In the genomic region with DNA sequence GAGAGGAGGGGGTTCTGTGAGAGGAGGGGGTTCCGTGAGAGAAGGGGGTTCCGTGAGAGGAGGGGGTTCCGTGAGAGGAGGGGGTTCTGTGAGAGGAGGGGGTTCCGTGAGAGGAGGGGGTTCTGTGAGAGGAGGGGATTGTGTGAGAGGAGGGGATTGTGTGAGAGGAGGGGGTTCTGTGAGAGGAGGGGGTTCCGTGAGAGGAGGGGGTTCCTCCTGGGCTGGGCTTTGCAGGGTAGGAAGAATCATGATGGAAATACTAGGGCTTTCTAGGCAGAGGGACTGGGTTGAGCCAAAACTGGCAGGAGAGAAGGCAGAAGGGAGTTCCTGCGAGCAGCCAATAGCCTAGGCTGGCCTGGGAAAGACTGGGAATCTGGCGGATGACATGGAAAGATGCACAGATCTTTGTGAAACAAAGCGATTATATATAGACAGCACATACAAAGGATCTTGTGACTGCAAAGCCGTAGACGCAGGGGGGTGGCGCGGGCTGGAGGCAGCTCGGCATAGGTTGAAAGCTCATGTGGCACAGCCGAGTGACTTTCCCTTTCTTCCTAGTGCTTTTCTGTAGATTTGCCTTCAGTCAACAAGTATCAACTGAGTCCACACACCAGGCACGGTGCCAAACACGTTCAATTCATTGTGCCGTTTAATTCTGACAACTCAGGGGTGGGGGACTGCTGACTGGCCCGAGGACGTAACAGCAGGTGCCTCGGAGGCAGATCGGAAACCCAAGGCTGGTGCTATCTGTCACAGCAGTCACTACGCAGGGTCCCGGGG, we compare ENCODE assay signal across 1 cellular context.
TF ChIP-seq lines count a peak whose summit lies in the region.

No MANE protein-coding gene starts in this region.

TF ChIP-seq in HEK293, 187 proteins besides CTCF, POLR2A, EP300 and RAD21 (continued from another document):
- TF ChIP-seq, protein P1, sequence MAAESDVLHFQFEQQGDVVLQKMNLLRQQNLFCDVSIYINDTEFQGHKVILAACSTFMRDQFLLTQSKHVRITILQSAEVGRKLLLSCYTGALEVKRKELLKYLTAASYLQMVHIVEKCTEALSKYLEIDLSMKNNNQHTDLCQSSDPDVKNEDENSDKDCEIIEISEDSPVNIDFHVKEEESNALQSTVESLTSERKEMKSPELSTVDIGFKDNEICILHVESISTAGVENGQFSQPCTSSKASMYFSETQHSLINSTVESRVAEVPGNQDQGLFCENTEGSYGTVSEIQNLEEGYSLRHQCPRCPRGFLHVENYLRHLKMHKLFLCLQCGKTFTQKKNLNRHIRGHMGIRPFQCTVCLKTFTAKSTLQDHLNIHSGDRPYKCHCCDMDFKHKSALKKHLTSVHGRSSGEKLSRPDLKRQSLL (tag by site-specific recombination; IDR thresholded peaks at IDR 0.05): no peak
- TF ChIP-seq ZNF202 (tag by site-specific recombination; IDR thresholded peaks at IDR 0.05; ENCODE audit: borderline replicate concordance): no peak
- no peak for TF ChIP-seq ZFP41 (tag by site-specific recombination; IDR thresholded peaks at IDR 0.05; ENCODE audit: borderline replicate concordance)
- TF ChIP-seq, protein P2, sequence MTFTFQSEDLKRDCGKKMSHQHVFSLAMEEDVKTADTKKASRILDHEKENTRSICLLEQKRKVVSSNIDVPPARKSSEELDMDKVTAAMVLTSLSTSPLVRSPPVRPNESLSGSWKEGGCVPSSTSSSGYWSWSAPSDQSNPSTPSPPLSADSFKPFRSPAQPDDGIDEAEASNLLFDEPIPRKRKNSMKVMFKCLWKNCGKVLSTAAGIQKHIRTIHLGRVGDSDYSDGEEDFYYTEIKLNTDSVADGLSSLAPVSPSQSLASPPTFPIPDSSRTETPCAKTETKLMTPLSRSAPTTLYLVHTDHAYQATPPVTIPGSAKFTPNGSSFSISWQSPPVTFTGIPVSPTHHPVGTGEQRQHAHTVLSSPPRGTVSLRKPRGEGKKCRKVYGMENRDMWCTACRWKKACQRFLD (tag by site-specific recombination; IDR thresholded peaks at IDR 0.05): no peak
- TF ChIP-seq, protein P3, sequence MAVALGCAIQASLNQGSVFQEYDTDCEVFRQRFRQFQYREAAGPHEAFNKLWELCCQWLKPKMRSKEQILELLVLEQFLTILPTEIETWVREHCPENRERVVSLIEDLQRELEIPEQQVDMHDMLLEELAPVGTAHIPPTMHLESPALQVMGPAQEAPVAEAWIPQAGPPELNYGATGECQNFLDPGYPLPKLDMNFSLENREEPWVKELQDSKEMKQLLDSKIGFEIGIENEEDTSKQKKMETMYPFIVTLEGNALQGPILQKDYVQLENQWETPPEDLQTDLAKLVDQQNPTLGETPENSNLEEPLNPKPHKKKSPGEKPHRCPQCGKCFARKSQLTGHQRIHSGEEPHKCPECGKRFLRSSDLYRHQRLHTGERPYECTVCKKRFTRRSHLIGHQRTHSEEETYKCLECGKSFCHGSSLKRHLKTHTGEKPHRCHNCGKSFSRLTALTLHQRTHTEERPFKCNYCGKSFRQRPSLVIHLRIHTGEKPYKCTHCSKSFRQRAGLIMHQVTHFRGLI (tag by site-specific recombination; IDR thresholded peaks at IDR 0.05): no peak
- TF ChIP-seq ZNF211 (tag by site-specific recombination; IDR thresholded peaks at IDR 0.05; ENCODE audit: low read depth): no peak
- no peak for TF ChIP-seq ZNF184 (tag by site-specific recombination; IDR thresholded peaks at IDR 0.05)
- no peak for TF ChIP-seq ZNF624 (tag by site-specific recombination; IDR thresholded peaks at IDR 0.05)
- no peak for TF ChIP-seq ZNF623 (tag by site-specific recombination; IDR thresholded peaks at IDR 0.05)
- TF ChIP-seq ZNF621 (tag by site-specific recombination; IDR thresholded peaks at IDR 0.05): no peak
- TF ChIP-seq ZNF112 (tag by site-specific recombination; IDR thresholded peaks at IDR 0.05): no peak
- TF ChIP-seq ZIC2 (tag by site-specific recombination; IDR thresholded peaks at IDR 0.05): peak; percentile 34
- TF ChIP-seq, protein P4, sequence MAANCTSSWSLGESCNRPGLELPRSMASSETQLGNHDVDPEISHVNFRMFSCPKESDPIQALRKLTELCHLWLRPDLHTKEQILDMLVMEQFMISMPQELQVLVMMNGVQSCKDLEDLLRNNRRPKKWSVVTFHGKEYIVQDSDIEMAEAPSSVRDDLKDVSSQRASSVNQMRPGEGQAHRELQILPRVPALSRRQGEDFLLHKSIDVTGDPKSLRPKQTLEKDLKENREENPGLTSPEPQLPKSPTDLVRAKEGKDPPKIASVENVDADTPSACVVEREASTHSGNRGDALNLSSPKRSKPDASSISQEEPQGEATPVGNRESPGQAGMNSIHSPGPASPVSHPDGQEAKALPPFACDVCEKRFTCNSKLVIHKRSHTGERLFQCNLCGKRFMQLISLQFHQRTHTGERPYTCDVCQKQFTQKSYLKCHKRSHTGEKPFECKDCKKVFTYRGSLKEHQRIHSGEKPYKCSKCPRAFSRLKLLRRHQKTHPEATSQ (tag by site-specific recombination; IDR thresholded peaks at IDR 0.05): no peak
- TF ChIP-seq ZBTB7A (tag by site-specific recombination; IDR thresholded peaks at IDR 0.05; ENCODE audit: low read depth): no peak
- TF ChIP-seq, protein P5, sequence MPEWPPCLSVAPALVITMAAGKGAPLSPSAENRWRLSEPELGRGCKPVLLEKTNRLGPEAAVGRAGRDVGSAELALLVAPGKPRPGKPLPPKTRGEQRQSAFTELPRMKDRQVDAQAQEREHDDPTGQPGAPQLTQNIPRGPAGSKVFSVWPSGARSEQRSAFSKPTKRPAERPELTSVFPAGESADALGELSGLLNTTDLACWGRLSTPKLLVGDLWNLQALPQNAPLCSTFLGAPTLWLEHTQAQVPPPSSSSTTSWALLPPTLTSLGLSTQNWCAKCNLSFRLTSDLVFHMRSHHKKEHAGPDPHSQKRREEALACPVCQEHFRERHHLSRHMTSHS (tag by site-specific recombination; IDR thresholded peaks at IDR 0.05): no peak
- TF ChIP-seq ZSCAN30 (tag by site-specific recombination; IDR thresholded peaks at IDR 0.05): no peak
- TF ChIP-seq, protein P6, sequence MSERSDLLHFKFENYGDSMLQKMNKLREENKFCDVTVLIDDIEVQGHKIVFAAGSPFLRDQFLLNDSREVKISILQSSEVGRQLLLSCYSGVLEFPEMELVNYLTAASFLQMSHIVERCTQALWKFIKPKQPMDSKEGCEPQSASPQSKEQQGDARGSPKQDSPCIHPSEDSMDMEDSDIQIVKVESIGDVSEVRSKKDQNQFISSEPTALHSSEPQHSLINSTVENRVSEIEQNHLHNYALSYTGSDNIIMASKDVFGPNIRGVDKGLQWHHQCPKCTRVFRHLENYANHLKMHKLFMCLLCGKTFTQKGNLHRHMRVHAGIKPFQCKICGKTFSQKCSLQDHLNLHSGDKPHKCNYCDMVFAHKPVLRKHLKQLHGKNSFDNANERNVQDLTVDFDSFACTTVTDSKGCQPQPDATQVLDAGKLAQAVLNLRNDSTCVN (tag by site-specific recombination; optimal IDR thresholded peaks at IDR 0.05): no peak
- no peak for TF ChIP-seq ZNF701 (tag by site-specific recombination; IDR thresholded peaks at IDR 0.05)
- TF ChIP-seq ZBTB17 (tag by site-specific recombination; IDR thresholded peaks at IDR 0.05): peak; percentile 74
- TF ChIP-seq, protein P7, sequence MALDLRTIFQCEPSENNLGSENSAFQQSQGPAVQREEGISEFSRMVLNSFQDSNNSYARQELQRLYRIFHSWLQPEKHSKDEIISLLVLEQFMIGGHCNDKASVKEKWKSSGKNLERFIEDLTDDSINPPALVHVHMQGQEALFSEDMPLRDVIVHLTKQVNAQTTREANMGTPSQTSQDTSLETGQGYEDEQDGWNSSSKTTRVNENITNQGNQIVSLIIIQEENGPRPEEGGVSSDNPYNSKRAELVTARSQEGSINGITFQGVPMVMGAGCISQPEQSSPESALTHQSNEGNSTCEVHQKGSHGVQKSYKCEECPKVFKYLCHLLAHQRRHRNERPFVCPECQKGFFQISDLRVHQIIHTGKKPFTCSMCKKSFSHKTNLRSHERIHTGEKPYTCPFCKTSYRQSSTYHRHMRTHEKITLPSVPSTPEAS (tag by site-specific recombination; IDR thresholded peaks at IDR 0.05): no peak
- TF ChIP-seq ZNF555 (tag by site-specific recombination; conservative IDR thresholded peaks at IDR 0.05): no peak
- no peak for TF ChIP-seq ZNF48 (tag by site-specific recombination; IDR thresholded peaks at IDR 0.05)
- TF ChIP-seq EGR2 (tag by site-specific recombination; IDR thresholded peaks at IDR 0.05; ENCODE audit: low read depth): no peak
- TF ChIP-seq KLF7 (tag by site-specific recombination; IDR thresholded peaks at IDR 0.05; ENCODE audit: borderline replicate concordance): no peak
- TF ChIP-seq, protein P8, sequence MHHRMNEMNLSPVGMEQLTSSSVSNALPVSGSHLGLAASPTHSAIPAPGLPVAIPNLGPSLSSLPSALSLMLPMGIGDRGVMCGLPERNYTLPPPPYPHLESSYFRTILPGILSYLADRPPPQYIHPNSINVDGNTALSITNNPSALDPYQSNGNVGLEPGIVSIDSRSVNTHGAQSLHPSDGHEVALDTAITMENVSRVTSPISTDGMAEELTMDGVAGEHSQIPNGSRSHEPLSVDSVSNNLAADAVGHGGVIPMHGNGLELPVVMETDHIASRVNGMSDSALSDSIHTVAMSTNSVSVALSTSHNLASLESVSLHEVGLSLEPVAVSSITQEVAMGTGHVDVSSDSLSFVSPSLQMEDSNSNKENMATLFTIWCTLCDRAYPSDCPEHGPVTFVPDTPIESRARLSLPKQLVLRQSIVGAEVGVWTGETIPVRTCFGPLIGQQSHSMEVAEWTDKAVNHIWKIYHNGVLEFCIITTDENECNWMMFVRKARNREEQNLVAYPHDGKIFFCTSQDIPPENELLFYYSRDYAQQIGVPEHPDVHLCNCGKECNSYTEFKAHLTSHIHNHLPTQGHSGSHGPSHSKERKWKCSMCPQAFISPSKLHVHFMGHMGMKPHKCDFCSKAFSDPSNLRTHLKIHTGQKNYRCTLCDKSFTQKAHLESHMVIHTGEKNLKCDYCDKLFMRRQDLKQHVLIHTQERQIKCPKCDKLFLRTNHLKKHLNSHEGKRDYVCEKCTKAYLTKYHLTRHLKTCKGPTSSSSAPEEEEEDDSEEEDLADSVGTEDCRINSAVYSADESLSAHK (tag by site-specific recombination; IDR thresholded peaks at IDR 0.05): no peak
- TF ChIP-seq, protein P9, sequence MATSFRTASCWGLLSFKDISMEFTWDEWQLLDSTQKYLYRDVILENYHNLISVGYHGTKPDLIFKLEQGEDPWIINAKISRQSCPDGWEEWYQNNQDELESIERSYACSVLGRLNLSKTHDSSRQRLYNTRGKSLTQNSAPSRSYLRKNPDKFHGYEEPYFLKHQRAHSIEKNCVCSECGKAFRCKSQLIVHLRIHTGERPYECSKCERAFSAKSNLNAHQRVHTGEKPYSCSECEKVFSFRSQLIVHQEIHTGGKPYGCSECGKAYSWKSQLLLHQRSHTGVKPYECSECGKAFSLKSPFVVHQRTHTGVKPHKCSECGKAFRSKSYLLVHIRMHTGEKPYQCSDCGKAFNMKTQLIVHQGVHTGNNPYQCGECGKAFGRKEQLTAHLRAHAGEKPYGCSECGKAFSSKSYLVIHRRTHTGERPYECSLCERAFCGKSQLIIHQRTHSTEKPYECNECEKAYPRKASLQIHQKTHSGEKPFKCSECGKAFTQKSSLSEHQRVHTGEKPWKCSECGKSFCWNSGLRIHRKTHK (tag by site-specific recombination; IDR thresholded peaks at IDR 0.05): no peak
- no peak for TF ChIP-seq ZXDB (tag by site-specific recombination; IDR thresholded peaks at IDR 0.05)
- TF ChIP-seq ZNF19 (tag by site-specific recombination; IDR thresholded peaks at IDR 0.05; ENCODE audit: low read depth): no peak
- TF ChIP-seq, protein P10, sequence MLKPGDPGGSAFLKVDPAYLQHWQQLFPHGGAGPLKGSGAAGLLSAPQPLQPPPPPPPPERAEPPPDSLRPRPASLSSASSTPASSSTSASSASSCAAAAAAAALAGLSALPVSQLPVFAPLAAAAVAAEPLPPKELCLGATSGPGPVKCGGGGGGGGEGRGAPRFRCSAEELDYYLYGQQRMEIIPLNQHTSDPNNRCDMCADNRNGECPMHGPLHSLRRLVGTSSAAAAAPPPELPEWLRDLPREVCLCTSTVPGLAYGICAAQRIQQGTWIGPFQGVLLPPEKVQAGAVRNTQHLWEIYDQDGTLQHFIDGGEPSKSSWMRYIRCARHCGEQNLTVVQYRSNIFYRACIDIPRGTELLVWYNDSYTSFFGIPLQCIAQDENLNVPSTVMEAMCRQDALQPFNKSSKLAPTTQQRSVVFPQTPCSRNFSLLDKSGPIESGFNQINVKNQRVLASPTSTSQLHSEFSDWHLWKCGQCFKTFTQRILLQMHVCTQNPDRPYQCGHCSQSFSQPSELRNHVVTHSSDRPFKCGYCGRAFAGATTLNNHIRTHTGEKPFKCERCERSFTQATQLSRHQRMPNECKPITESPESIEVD (tag by site-specific recombination; IDR thresholded peaks at IDR 0.05): no peak
